In the genomic region with DNA sequence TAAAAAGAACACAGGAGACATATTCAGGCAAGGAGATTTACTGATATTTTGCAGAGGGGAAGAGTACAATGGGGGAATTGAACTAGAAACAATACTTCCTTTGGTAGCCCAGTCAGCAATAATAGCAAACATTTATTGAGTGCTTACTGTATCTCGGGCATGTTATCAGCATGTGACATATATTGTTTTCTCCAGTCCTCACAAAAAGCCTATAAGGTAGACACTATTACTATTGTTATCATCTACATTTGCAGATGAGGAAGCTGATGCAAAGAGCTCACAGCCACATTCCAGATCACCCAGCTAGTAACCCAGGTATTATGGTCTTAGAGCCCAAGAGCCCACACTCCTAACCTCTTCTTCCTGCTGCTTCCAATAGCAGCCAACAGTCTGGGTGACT, we compare ENCODE assay signal across 15 cellular contexts.
"Had no signal": no experiment of that assay in that cellular context is flagged by ENCODE, and none has a peak within 500 bp of the region (broad histone marks: within the 10 kb centered on the region; RNA-seq: fewer than 3 reads in every experiment).

No MANE protein-coding gene starts in this region.

- H3K27me3 ChIP-seq: brain microvascular endothelial cell, upper lobe of right lung had no signal

- H3K9me3 ChIP-seq: thoracic aorta, upper lobe of right lung had no signal

- DNase-seq: activated CD4-positive, alpha-beta T cell treated with anti-CD3 and anti-CD28 coated beads for 1 hour; activated T-cell treated with anti-CD3 and anti-CD28 coated beads, Interleukin-2, amount 50 U/mL, for 1 hour; aorta; brain microvascular endothelial cell; central memory CD4-positive, alpha-beta T cell; naive B cell; stimulated activated CD4-positive, alpha-beta T cell treated with anti-CD3 and anti-CD28 coated beads, Interleukin-2, amount 100 ng/mL, for 48 hours; stimulated activated CD8-positive, alpha-beta memory T cell treated with anti-CD3 and anti-CD28 coated beads, Interleukin-4, amount 100 ng/mL, for 48 hours; stimulated activated naive B cell treated with anti-CD40 and anti-IgM and Interleukin-4, amounts not matched to agents 10 μg/mL and 1 μg/mL and 100 μg/mL, for 72 hours; T-helper 2 cell; upper lobe of right lung had no signal

- ATAC-seq: activated naive CD4-positive, alpha-beta T cell treated with anti-CD3 and anti-CD28 coated beads, Interleukin-2, amount 50 U/mL, for 72 hours; activated T-helper 17 cell treated with anti-CD3 and anti-CD28 coated beads, Interleukin-2, amount 50 U/mL, for 72 hours; stimulated activated naive B cell treated with anti-CD40 and anti-IgM and Interleukin-4, amounts not matched to agents 10 μg/mL and 1 μg/mL and 100 μg/mL, for 72 hours; upper lobe of right lung had no signal

- H3K27ac ChIP-seq: brain microvascular endothelial cell, epithelial cell of prostate, upper lobe of right lung had no signal

- H3K4me3 ChIP-seq: upper lobe of right lung had no signal

- H3K36me3 ChIP-seq: brain microvascular endothelial cell, upper lobe of right lung had no signal
